Comparison of ENCODE assay signal across 36 cellular contexts in the genomic region with DNA sequence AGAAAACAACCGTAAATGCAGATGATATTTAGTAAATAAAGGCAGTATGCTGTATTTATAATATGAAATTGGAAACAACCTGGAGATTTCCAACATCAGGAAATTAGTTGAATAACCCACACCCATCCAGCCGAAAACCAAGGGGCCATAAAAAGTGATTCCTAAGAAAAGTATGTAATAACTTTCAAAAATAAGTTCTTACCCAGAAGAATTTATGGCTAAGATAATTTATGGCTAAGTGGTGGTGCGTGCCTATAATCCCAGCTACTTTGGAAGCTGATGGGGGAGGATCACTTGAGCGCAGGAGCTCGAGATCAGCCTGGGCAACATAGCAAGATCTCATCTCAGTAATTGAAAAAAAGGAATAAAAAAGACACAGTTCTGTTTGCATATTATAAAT. TPM values are rescaled to one million over a fixed set of nuclear protein-coding genes. Genes with fewer than 3 reads are reported as not detected.
"Had no signal": no experiment of that assay in that cellular context is flagged by ENCODE, and none has a peak within 500 bp of the region (broad histone marks: within the 10 kb centered on the region; RNA-seq: fewer than 3 reads in every experiment).

No MANE protein-coding gene starts in this region.

- DNase-seq: activated CD4-positive, alpha-beta memory T cell treated with anti-CD3 and anti-CD28 coated beads for 36 hours; activated CD4-positive, alpha-beta T cell treated with anti-CD3 and anti-CD28 coated beads, Interleukin-2, amount 10 ng/mL, durations not matched to agents 24 days and 14 days; activated CD4-positive, CD25-positive, alpha-beta regulatory T cell treated with anti-CD3 and anti-CD28 coated beads, Interleukin-2, amount 50 U/mL, for 72 hours; activated CD8-positive, alpha-beta memory T cell treated with anti-CD3 and anti-CD28 coated beads, Interleukin-2, amount 50 U/mL, for 48 hours; activated naive CD4-positive, alpha-beta T cell; activated T-cell treated with anti-CD3 and anti-CD28 coated beads, Interleukin-2, amount 50 U/mL, for 4 hours; anterior cingulate cortex; body of pancreas; cerebellar nuclear complex; colonic mucosa; effector CD8-positive, alpha-beta T cell; esophagus squamous epithelium; left ventricle myocardium inferior; mucosa of descending colon; spleen; stimulated activated naive CD4-positive, alpha-beta T cell; T1000; uterus; WERI-Rb-1 had no signal

- H3K27me3 Mint-ChIP-seq: activated CD4-positive, alpha-beta memory T cell treated with anti-CD3 and anti-CD28 coated beads for 36 hours; activated CD4-positive, alpha-beta T cell treated with anti-CD3 and anti-CD28 coated beads, Interleukin-2, amount 10 ng/mL, durations not matched to agents 24 days and 14 days; natural killer cell treated with Interleukin-12 subunit alpha and Interleukin-12 subunit beta and Interleukin-15 and Interleukin-18, amount 100 ng/mL, for 72 hours had no signal

- H3K36me3 ChIP-seq: cardiac muscle cell, colonic mucosa, uterus, WERI-Rb-1 had no signal

- H3K4me1 ChIP-seq: colonic mucosa, left ventricle myocardium inferior, spleen, uterus had no signal

- H3K27ac Mint-ChIP-seq: activated CD4-positive, alpha-beta memory T cell treated with anti-CD3 and anti-CD28 coated beads for 36 hours; activated CD4-positive, alpha-beta T cell treated with anti-CD3 and anti-CD28 coated beads, Interleukin-2, amount 10 ng/mL, durations not matched to agents 24 days and 14 days; activated T-helper 2 cell treated with anti-CD3 and anti-CD28 coated beads, Interferon-gamma antibody, Interleukin-2, Interleukin-4, amounts not matched to agents 10 μg/mL and 5 μg/mL and 100 μg/mL, durations not matched to agents 14 hours and 24 hours and 36 hours; natural killer cell treated with Interleukin-12 subunit alpha and Interleukin-12 subunit beta and Interleukin-15 and Interleukin-18, amount 100 ng/mL, for 72 hours; T-helper 1 cell treated with Interleukin-12 subunit alpha and Interleukin-12 subunit beta and Interleukin-4 antibody, amounts not matched to agents 30 μg/mL and 1 μg/mL, for 36 hours; type B pancreatic cell had no signal

- H3K27ac ChIP-seq: body of pancreas, cardiac muscle cell, colonic mucosa, epithelial cell of prostate, esophagus squamous epithelium, left ventricle myocardium inferior, right atrium auricular region, spleen, WERI-Rb-1 had no signal

- H3K4me3 ChIP-seq: body of pancreas, cardiac muscle cell, colonic mucosa, esophagus squamous epithelium, left ventricle myocardium inferior, lung, mucosa of descending colon, right atrium auricular region, spleen, uterus had no signal

- H3K36me3 Mint-ChIP-seq: natural killer cell treated with Interleukin-12 subunit alpha and Interleukin-12 subunit beta and Interleukin-15 and Interleukin-18, amount 100 ng/mL, for 72 hours; type B pancreatic cell had no signal

- ATAC-seq: activated naive CD4-positive, alpha-beta T cell treated with anti-CD3 and anti-CD28 coated beads, Interleukin-2, amount 50 U/mL, for 72 hours; activated T-cell treated with anti-CD3 and anti-CD28 coated beads, Interleukin-2, amount 50 U/mL, for 4 hours; body of pancreas; mucosa of descending colon; natural killer cell treated with Interleukin-12 subunit alpha and Interleukin-12 subunit beta and Interleukin-15 and Interleukin-18, amount 100 ng/mL, for 72 hours had no signal

- H3K9me3 ChIP-seq: body of pancreas, colonic mucosa, esophagus squamous epithelium, mucosa of descending colon, right atrium auricular region, uterus had no signal

- H3K27me3 ChIP-seq: body of pancreas, colonic mucosa, esophagus squamous epithelium, right atrium auricular region, spleen, uterus had no signal

- H3K4me3 Mint-ChIP-seq: activated CD4-positive, alpha-beta memory T cell treated with anti-CD3 and anti-CD28 coated beads for 36 hours; activated CD4-positive, alpha-beta T cell treated with anti-CD3 and anti-CD28 coated beads, Interleukin-2, amount 10 ng/mL, durations not matched to agents 24 days and 14 days; activated T-cell treated with anti-CD3 and anti-CD28 coated beads, Interleukin-2, amount 50 U/mL, for 4 hours; natural killer cell treated with Interleukin-12 subunit alpha and Interleukin-12 subunit beta and Interleukin-15 and Interleukin-18, amount 100 ng/mL, for 72 hours; T-helper 1 cell treated with Interleukin-12 subunit alpha and Interleukin-12 subunit beta and Interleukin-4 antibody, amounts not matched to agents 30 μg/mL and 1 μg/mL, for 36 hours; type B pancreatic cell had no signal

- H3K9me3 Mint-ChIP-seq: activated CD4-positive, alpha-beta memory T cell treated with anti-CD3 and anti-CD28 coated beads for 36 hours; activated CD4-positive, alpha-beta T cell treated with anti-CD3 and anti-CD28 coated beads, Interleukin-2, amount 10 ng/mL, durations not matched to agents 24 days and 14 days; activated naive CD4-positive, alpha-beta T cell treated with anti-CD3 and anti-CD28 coated beads, Interleukin-2, amount 50 U/mL, for 72 hours; activated T-cell treated with anti-CD3 and anti-CD28 coated beads, Interleukin-2, amount 50 U/mL, for 4 hours; activated T-helper 2 cell treated with anti-CD3 and anti-CD28 coated beads, Interferon-gamma antibody, Interleukin-2, Interleukin-4, amounts not matched to agents 10 μg/mL and 5 μg/mL and 100 μg/mL, durations not matched to agents 14 hours and 24 hours and 36 hours; natural killer cell treated with Interleukin-12 subunit alpha and Interleukin-12 subunit beta and Interleukin-15 and Interleukin-18, amount 100 ng/mL, for 72 hours; T-helper 1 cell treated with Interleukin-12 subunit alpha and Interleukin-12 subunit beta and Interleukin-4 antibody, amounts not matched to agents 30 μg/mL and 1 μg/mL, for 36 hours; type B pancreatic cell had no signal

RNA-seq across cellular contexts. Expression of a gene that starts 58.6 kb away (rescaled TPM):
- total RNA-seq: activated CD4-positive, alpha-beta memory T cell treated with anti-CD3 and anti-CD28 coated beads for 36 hours; activated CD4-positive, alpha-beta T cell treated with anti-CD3 and anti-CD28 coated beads, Interleukin-2, amount 10 ng/mL, durations not matched to agents 24 days and 14 days; activated CD8-positive, alpha-beta memory T cell treated with anti-CD3 and anti-CD28 coated beads for 36 hours; activated naive CD4-positive, alpha-beta T cell treated with anti-CD3 and anti-CD28 coated beads, Interleukin-2, amount 50 U/mL, for 72 hours; activated T-cell treated with anti-CD3 and anti-CD28 coated beads, Interleukin-2, amount 50 U/mL, for 4 hours; activated T-helper 2 cell treated with anti-CD3 and anti-CD28 coated beads, Interferon-gamma antibody, Interleukin-2, Interleukin-4, amounts not matched to agents 10 μg/mL and 5 μg/mL and 100 μg/mL, durations not matched to agents 14 hours and 24 hours and 36 hours; cardiac muscle cell; dermis microvascular lymphatic vessel endothelial cell; esophagus squamous epithelium; frontal cortex; left ventricle myocardium inferior; lung; mesenteric fat pad; myocyte; natural killer cell treated with Interleukin-12 subunit alpha and Interleukin-12 subunit beta and Interleukin-15 and Interleukin-18, amount 100 ng/mL, for 72 hours; omental fat pad; pulmonary artery endothelial cell; right atrium auricular region; spleen; temporal lobe had no signal
- polyA plus RNA-seq: cardiac muscle cell, lung had no signal
